ENCODE assay signal across 7 cellular contexts in genomic region chr10:100828744-100829102, GRCh38.
DNase-seq lines count a peak whose midpoint lies in the region; ATAC-seq, FAIRE-seq and TF ChIP-seq lines count a peak whose summit lies in the region.

No MANE protein-coding gene starts in this region.

- peaks cover 78% of the 10 kb centered on the region for H3K27me3 Mint-ChIP-seq in HFFc6 (ENCODE audit: insufficient read depth)
- peaks cover 89% of the 10 kb centered on the region for H3K27me3 Mint-ChIP-seq in T-helper 2 cell treated with Interferon-gamma antibody and Interleukin-4, amounts not matched to agents 5 μg/mL and 100 μg/mL, for 36 hours (ENCODE audit: low read depth)

- H3K4me3 Mint-ChIP-seq in HFFc6, result peak overlapping the region; percentile 67; the same call in 1 of the 2 replicates
- H3K4me3 Mint-ChIP-seq in T-helper 2 cell treated with Interferon-gamma antibody and Interleukin-4, amounts not matched to agents 5 μg/mL and 100 μg/mL, for 36 hours, result peak overlapping the region; percentile 81

- no peak for FAIRE-seq in small intestine (lab: Jason Lieb, UNC)

- no peaks in the 10 kb centered on the region for H3K79me1 ChIP-seq in trophoblast cell (ENCODE audit: low read length)

- no peak overlapping the region for H2BK12ac ChIP-seq in trophoblast cell (ENCODE audit: low read length)

- no peak overlapping the region for H3K4ac ChIP-seq in trophoblast cell (ENCODE audit: low read depth, low read length)

- H3K27me3 ChIP-seq in cardiac muscle cell (peaks cover 100% of the 10 kb centered on the region), small intestine (ENCODE audit: control insufficient read depth in 2 of 2, insufficient read depth in 2 of 2, low read length in 2 of 2) (peaks cover 13 to 73% of the 10 kb centered on the region in 2 donors), trophoblast cell (ENCODE audit: insufficient read depth, low read length) (peaks cover 93% of the 10 kb centered on the region)

- H3K18ac ChIP-seq in trophoblast cell (ENCODE audit: low read length), result no peak overlapping the region

- WGBS in small intestine, 3 donors, result 0 to 1% (median 1%) methylated on average over 16 to 20 of the region's 20 CpGs
- WGBS in trophoblast cell (ENCODE audit: extremely low coverage, insufficient coverage, insufficient read length), result no CpG with 5 or more reads among the region's 20 CpGs
- 2 to 3% methylated on average over 13 to 20 of the region's 20 CpGs for WGBS in lower leg skin, 2 donors

- H3K4me1 Mint-ChIP-seq in HFFc6 (ENCODE audit: low read depth), result peaks cover 15% of the 10 kb centered on the region
- H3K4me1 Mint-ChIP-seq in T-helper 2 cell treated with Interferon-gamma antibody and Interleukin-4, amounts not matched to agents 5 μg/mL and 100 μg/mL, for 36 hours (ENCODE audit: low read depth), result peaks cover 26% of the 10 kb centered on the region

- no peak overlapping the region for H3K14ac ChIP-seq in trophoblast cell (ENCODE audit: low read length)

- H2AFZ ChIP-seq in trophoblast cell (ENCODE audit: insufficient read depth, low read length, poor library complexity), result no peak overlapping the region

- DNase-seq in HFFc6 (no peak), cardiac muscle cell (ENCODE audit: low read depth in 1 of 2, low spot score in 1 of 2) (peak in 1 of 2 donors; percentile 40), small intestine (peak; percentile 10), trophoblast cell (no peak), lower leg skin (ENCODE audit: low spot score in 2 of 2) (no peak)
- DNase-seq in T-helper 2 cell treated with Interferon-gamma antibody and Interleukin-4, amounts not matched to agents 5 μg/mL and 100 μg/mL, for 36 hours (ENCODE audit: low spot score), result no peak

- no peak for TF ChIP-seq POLR2A in lower leg skin (IDR thresholded peaks at IDR 0.05)

- intact Hi-C loops in lower leg skin (cut with DNase I; ENCODE audit: low total_unique reads), result no loop called here

- no peaks in the 10 kb centered on the region for H3K36me3 Mint-ChIP-seq in HFFc6 (ENCODE audit: low read depth)
- no peaks in the 10 kb centered on the region for H3K36me3 Mint-ChIP-seq in T-helper 2 cell treated with Interferon-gamma antibody and Interleukin-4, amounts not matched to agents 5 μg/mL and 100 μg/mL, for 36 hours (ENCODE audit: low read depth)

- H4K12ac ChIP-seq in trophoblast cell (ENCODE audit: low read depth, low read length), result no peak overlapping the region

- no peak overlapping the region for H4K8ac ChIP-seq in trophoblast cell (ENCODE audit: low read depth, low read length)

- H3K4me3 ChIP-seq in cardiac muscle cell (peak overlapping the region; percentile 37), small intestine (ENCODE audit: low read depth in 1 of 2, low read length in 2 of 2) (peak overlapping the region in 1 of 2 donors; percentile 48), trophoblast cell (ENCODE audit: low read depth, low read length) (no peak overlapping the region), lower leg skin (ENCODE audit: low read depth, poor library complexity, severe bottlenecking) (no peak overlapping the region)

- H2BK120ac ChIP-seq in trophoblast cell (ENCODE audit: insufficient read depth, low read length, poor library complexity), result no peak overlapping the region

- H3K23ac ChIP-seq in trophoblast cell (ENCODE audit: low read length), result no peak overlapping the region

- H3K9ac ChIP-seq in trophoblast cell (ENCODE audit: low read length), result no peak overlapping the region

- H3K4me1 ChIP-seq in cardiac muscle cell (ENCODE audit: low read depth) (no peaks in the 10 kb centered on the region), small intestine (ENCODE audit: control insufficient read depth in 2 of 2, insufficient read depth in 1 of 2, low read depth in 1 of 2, low read length in 1 of 2) (peaks cover 0 to 7% of the 10 kb centered on the region in 2 donors), trophoblast cell (ENCODE audit: control insufficient read depth in 1 of 2, insufficient read depth in 2 of 2, low read length in 2 of 2) (peaks cover 0 to 9% of the 10 kb centered on the region in 2 experiments)

- H3K36me3 ChIP-seq in cardiac muscle cell (no peaks in the 10 kb centered on the region), small intestine (ENCODE audit: control insufficient read depth in 2 of 2, insufficient read depth in 2 of 2, low read length in 2 of 2) (no peaks in the 10 kb centered on the region), trophoblast cell (ENCODE audit: control insufficient read depth in 1 of 2, insufficient read depth in 2 of 2, low read length in 2 of 2) (no peaks in the 10 kb centered on the region)

- no peaks in the 10 kb centered on the region for H3K79me2 ChIP-seq in trophoblast cell (ENCODE audit: control insufficient read depth, insufficient read depth, low read length, poor library complexity)

- H3K4me2 ChIP-seq in trophoblast cell (ENCODE audit: low read length), result no peak overlapping the region

- TF ChIP-seq CTCF in HFFc6 (IDR thresholded peaks at IDR 0.05) (no peak), cardiac muscle cell (IDR thresholded peaks at IDR 0.05; ENCODE audit: low read depth, low read length) (no peak), lower leg skin (IDR thresholded peaks at IDR 0.05) (no peak)

- H3K9me3 ChIP-seq in cardiac muscle cell (ENCODE audit: low read depth), result no peaks in the 10 kb centered on the region
- H3K9me3 ChIP-seq in small intestine (ENCODE audit: control insufficient read depth, low read depth), result no peaks in the 10 kb centered on the region
- peaks cover 3% of the 10 kb centered on the region for H3K9me3 ChIP-seq in trophoblast cell (ENCODE audit: insufficient read depth, low read depth, low read length)

- H3K9me3 Mint-ChIP-seq in HFFc6, result no peaks in the 10 kb centered on the region
- H3K9me3 Mint-ChIP-seq in T-helper 2 cell treated with Interferon-gamma antibody and Interleukin-4, amounts not matched to agents 5 μg/mL and 100 μg/mL, for 36 hours, result no peaks in the 10 kb centered on the region

- H3K27ac Mint-ChIP-seq in HFFc6, result no peak overlapping the region
- peak overlapping the region; percentile 52 for H3K27ac Mint-ChIP-seq in T-helper 2 cell treated with Interferon-gamma antibody and Interleukin-4, amounts not matched to agents 5 μg/mL and 100 μg/mL, for 36 hours

- H3K27ac ChIP-seq in cardiac muscle cell, result no peak overlapping the region
- H3K27ac ChIP-seq in small intestine (ENCODE audit: low read depth in 1 of 2, low read length in 1 of 2), result no peak overlapping the region
- H3K27ac ChIP-seq in trophoblast cell (ENCODE audit: low read depth, low read length), result no peak overlapping the region

- H2BK5ac ChIP-seq in trophoblast cell (ENCODE audit: low read depth, low read length, poor library complexity), result no peak overlapping the region

- H2AK5ac ChIP-seq in trophoblast cell (ENCODE audit: low read length), result no peak overlapping the region

- ATAC-seq in esophagus mucosa, result no peak

- H4K91ac ChIP-seq in trophoblast cell (ENCODE audit: low read depth, low read length), result no peak overlapping the region
